Comparison of ENCODE assay signal across 23 cellular contexts in the genomic region with DNA sequence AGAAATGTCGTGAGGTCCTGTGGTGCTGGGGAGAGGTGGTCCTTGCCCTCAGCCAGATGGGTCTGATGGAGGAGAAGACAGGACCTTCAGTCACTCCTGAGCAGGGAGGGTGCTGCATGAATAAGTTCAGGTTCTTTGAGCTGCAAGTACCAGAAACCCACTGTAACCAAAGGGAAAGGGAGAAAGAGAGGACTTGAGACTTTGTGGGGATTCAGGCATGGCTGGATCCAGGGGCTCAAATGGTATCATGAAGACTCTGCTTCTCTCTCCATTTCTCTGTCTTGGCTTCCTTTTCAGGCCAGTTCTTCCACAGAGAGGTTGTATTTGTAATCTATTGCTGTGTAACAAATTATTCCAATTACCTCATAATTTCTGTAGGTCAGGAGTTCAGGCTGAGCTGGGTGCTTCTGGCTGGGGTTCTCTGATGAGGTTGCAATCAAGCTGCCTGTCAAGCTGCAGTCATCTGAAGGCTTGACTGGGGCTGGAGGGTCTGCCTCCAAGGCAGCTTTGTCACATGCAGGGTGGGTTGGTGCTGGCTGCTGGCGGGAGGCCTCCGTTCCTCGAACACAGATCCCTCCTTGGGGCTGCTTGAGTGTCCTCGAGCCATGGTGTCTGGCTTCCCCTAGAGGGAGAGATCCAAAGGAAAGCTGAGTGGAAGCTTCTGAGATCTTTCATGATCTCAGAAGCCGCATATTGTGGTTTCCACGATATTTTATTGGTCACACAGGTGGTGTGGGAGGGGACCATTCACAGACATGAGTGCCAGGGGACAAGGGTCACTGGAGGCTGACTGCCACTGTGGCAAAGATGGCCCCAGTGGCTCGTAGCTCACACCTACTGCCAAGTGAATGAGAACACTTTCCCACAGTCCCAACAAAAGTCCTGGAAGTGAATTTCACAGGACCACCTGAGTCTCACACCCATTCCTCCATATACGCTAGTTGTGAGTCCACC. TPM values are rescaled to one million over a fixed set of nuclear protein-coding genes. Genes with fewer than 3 reads are reported as not detected.
DNase-seq lines count a peak whose midpoint lies in the region; ATAC-seq, FAIRE-seq and TF ChIP-seq lines count a peak whose summit lies in the region.
"Had no signal": no experiment of that assay in that cellular context is flagged by ENCODE, and none has a peak within 500 bp of the region (broad histone marks: within the 10 kb centered on the region; RNA-seq: fewer than 3 reads in every experiment).

No MANE protein-coding gene starts in this region.

- H3K9me3 Mint-ChIP-seq in activated CD8-positive, alpha-beta memory T cell treated with anti-CD3 and anti-CD28 coated beads, Interleukin-2, amount 10 ng/mL, durations not matched to agents 7 days and 5 days (ENCODE audit: low read depth) = no peaks in the 10 kb centered on the region
- H3K9me3 Mint-ChIP-seq in neural progenitor cell = no peaks in the 10 kb centered on the region
- H3K9me3 Mint-ChIP-seq: activated naive CD8-positive, alpha-beta T cell treated with anti-CD3 and anti-CD28 coated beads, Interleukin-2, amount 10 ng/mL, durations not matched to agents 7 days and 5 days; activated T-helper 1 cell treated with anti-CD3 and anti-CD28 coated beads, Interleukin-12 subunit alpha, Interleukin-12 subunit beta, Interleukin-2, Interleukin-4 antibody, amounts not matched to agents 30 ng/mL and 10 ng/mL and 1 ng/mL, durations not matched to agents 14 hours and 24 hours and 36 hours had no signal

- no peaks in the 10 kb centered on the region for H3K79me2 ChIP-seq in hepatocyte
- H3K79me2 ChIP-seq in neural progenitor cell (ENCODE audit: low read depth) = no peaks in the 10 kb centered on the region
- H3K79me2 ChIP-seq: parathyroid adenoma had no signal

- H4K20me1 ChIP-seq in hepatocyte (ENCODE audit: insufficient read depth, poor library complexity, severe bottlenecking) (no peaks in the 10 kb centered on the region), neural progenitor cell (ENCODE audit: low read depth) (peaks cover 7% of the 10 kb centered on the region)

- H2AFZ ChIP-seq in hepatocyte (no peak overlapping the region), neural progenitor cell (replicated peaks) (no peak overlapping the region)
- H2AFZ ChIP-seq: parathyroid adenoma had no signal

- peaks cover 5% of the 10 kb centered on the region for H3K27me3 Mint-ChIP-seq in activated CD8-positive, alpha-beta memory T cell treated with anti-CD3 and anti-CD28 coated beads, Interleukin-2, amount 10 ng/mL, durations not matched to agents 7 days and 5 days
- H3K27me3 Mint-ChIP-seq in neural progenitor cell (ENCODE audit: insufficient read depth, low read depth) = peaks cover 29% of the 10 kb centered on the region

- peaks cover 14% of the 10 kb centered on the region for H3F3A ChIP-seq in neural progenitor cell (ENCODE audit: low read depth)

- FAIRE-seq in urothelium cell line (lab: Jason Lieb, UNC) = no peak
- FAIRE-seq: frontal cortex, GM12878, HTR-8/SVneo had no signal

- H3K27ac ChIP-seq in hepatocyte (no peak overlapping the region), neural progenitor cell (no peak overlapping the region), thoracic aorta (no peak overlapping the region)
- H3K27ac ChIP-seq: body of pancreas, parathyroid adenoma had no signal

- peaks cover 40% of the 10 kb centered on the region for H3K4me1 Mint-ChIP-seq in activated CD8-positive, alpha-beta memory T cell treated with anti-CD3 and anti-CD28 coated beads, Interleukin-2, amount 10 ng/mL, durations not matched to agents 7 days and 5 days
- H3K4me1 Mint-ChIP-seq in neural progenitor cell = peaks cover 30% of the 10 kb centered on the region

- peaks cover 10% of the 10 kb centered on the region for H3K4me1 ChIP-seq in hepatocyte (ENCODE audit: insufficient read depth)
- H3K4me1 ChIP-seq in neural progenitor cell = peaks cover 15% of the 10 kb centered on the region
- H3K4me1 ChIP-seq in thoracic aorta (ENCODE audit: control insufficient read depth in 1 of 2, low read depth in 2 of 2) = peaks cover 9 to 29% of the 10 kb centered on the region in 2 donors
- H3K4me1 ChIP-seq: body of pancreas, parathyroid adenoma had no signal

- TF ChIP-seq CTCF in hepatocyte (IDR thresholded peaks at IDR 0.05; ENCODE audit: poor library complexity) (no peak), neural progenitor cell (IDR thresholded peaks at IDR 0.05) (no peak), thoracic aorta (IDR thresholded peaks at IDR 0.05) (no peak)

- H3K4me2 ChIP-seq in hepatocyte = no peak overlapping the region
- H3K4me2 ChIP-seq in neural progenitor cell = no peak overlapping the region

- 98% methylated on average over 9 of the region's 9 CpGs for WGBS in hepatocyte (ENCODE audit: low lambda C conversion rate, missing lambda C conversion rate)

- H3K27ac Mint-ChIP-seq in activated CD8-positive, alpha-beta memory T cell treated with anti-CD3 and anti-CD28 coated beads, Interleukin-2, amount 10 ng/mL, durations not matched to agents 7 days and 5 days = no peak overlapping the region
- H3K27ac Mint-ChIP-seq in neural progenitor cell = peak overlapping the region; percentile 57
- H3K27ac Mint-ChIP-seq: activated naive CD8-positive, alpha-beta T cell treated with anti-CD3 and anti-CD28 coated beads, Interleukin-2, amount 10 ng/mL, durations not matched to agents 7 days and 5 days; activated T-helper 1 cell treated with anti-CD3 and anti-CD28 coated beads, Interleukin-12 subunit alpha, Interleukin-12 subunit beta, Interleukin-2, Interleukin-4 antibody, amounts not matched to agents 30 ng/mL and 10 ng/mL and 1 ng/mL, durations not matched to agents 14 hours and 24 hours and 36 hours had no signal

- ATAC-seq in activated CD8-positive, alpha-beta memory T cell treated with anti-CD3 and anti-CD28 coated beads, Interleukin-2, amount 10 ng/mL, durations not matched to agents 7 days and 5 days = no peak
- ATAC-seq in thoracic aorta (ENCODE audit: insufficient number of reproducible peaks, low FRiP score, low read depth) (no peak), HG03095 (IDR thresholded peaks at IDR 0.05; ENCODE audit: unreplicated experiment) (no peak)
- ATAC-seq: body of pancreas; esophagus mucosa; GM12878; stimulated activated naive CD8-positive, alpha-beta T cell treated with anti-CD3 and anti-CD28 coated beads, Interleukin-15, amount 100 ng/mL, for 72 hours had no signal

- H3K4me3 ChIP-seq in hepatocyte (no peak overlapping the region), neural progenitor cell (no peak overlapping the region), thoracic aorta (no peak overlapping the region)
- H3K4me3 ChIP-seq: body of pancreas, GM12878 had no signal

- H3K27me3 ChIP-seq in hepatocyte (no peaks in the 10 kb centered on the region), neural progenitor cell (no peaks in the 10 kb centered on the region), thoracic aorta (replicated peaks; ENCODE audit: insufficient read depth) (no peaks in the 10 kb centered on the region)
- H3K27me3 ChIP-seq: body of pancreas had no signal

- no peak overlapping the region for H3K4me3 Mint-ChIP-seq in activated CD8-positive, alpha-beta memory T cell treated with anti-CD3 and anti-CD28 coated beads, Interleukin-2, amount 10 ng/mL, durations not matched to agents 7 days and 5 days
- no peak overlapping the region for H3K4me3 Mint-ChIP-seq in neural progenitor cell
- H3K4me3 Mint-ChIP-seq: activated naive CD8-positive, alpha-beta T cell treated with anti-CD3 and anti-CD28 coated beads, Interleukin-2, amount 10 ng/mL, durations not matched to agents 7 days and 5 days; activated T-helper 1 cell treated with anti-CD3 and anti-CD28 coated beads, Interleukin-12 subunit alpha, Interleukin-12 subunit beta, Interleukin-2, Interleukin-4 antibody, amounts not matched to agents 30 ng/mL and 10 ng/mL and 1 ng/mL, durations not matched to agents 14 hours and 24 hours and 36 hours had no signal

- H3K36me3 Mint-ChIP-seq in activated CD8-positive, alpha-beta memory T cell treated with anti-CD3 and anti-CD28 coated beads, Interleukin-2, amount 10 ng/mL, durations not matched to agents 7 days and 5 days = peaks cover 4% of the 10 kb centered on the region
- H3K36me3 Mint-ChIP-seq in neural progenitor cell = no peaks in the 10 kb centered on the region

- no peak overlapping the region for H3K9ac ChIP-seq in neural progenitor cell
- H3K9ac ChIP-seq: parathyroid adenoma had no signal

- no peaks in the 10 kb centered on the region for H3K9me2 ChIP-seq in hepatocyte (replicated peaks; ENCODE audit: insufficient read depth)

- CTCF ChIA-PET in activated CD8-positive, alpha-beta memory T cell treated with anti-CD3 and anti-CD28 coated beads, Interleukin-2, amount 10 ng/mL, durations not matched to agents 7 days and 5 days (lab: Charles Lee) = interaction anchor here (1.0 to 1.3 kb wide), 4 partner anchors 13 to 50 kb away, joined by 3 to 5 read pairs (median 4); no protein-coding TSS in a partner anchor

- H3K36me3 ChIP-seq in hepatocyte (replicated peaks; ENCODE audit: insufficient read depth, low read depth) = no peaks in the 10 kb centered on the region
- no peaks in the 10 kb centered on the region for H3K36me3 ChIP-seq in neural progenitor cell
- H3K36me3 ChIP-seq in thoracic aorta = no peaks in the 10 kb centered on the region

- H3K9me3 ChIP-seq in hepatocyte (ENCODE audit: low read depth) (no peaks in the 10 kb centered on the region), neural progenitor cell (ENCODE audit: low read depth) (no peaks in the 10 kb centered on the region), thoracic aorta (no peaks in the 10 kb centered on the region)
- H3K9me3 ChIP-seq: body of pancreas had no signal

- peak; percentile 40 for DNase-seq in activated CD8-positive, alpha-beta memory T cell treated with anti-CD3 and anti-CD28 coated beads, Interleukin-2, amount 50 U/mL, for 48 hours
- no peak for DNase-seq in activated CD8-positive, alpha-beta memory T cell treated with anti-CD3 and anti-CD28 coated beads, Interleukin-2, amount 10 ng/mL, durations not matched to agents 7 days and 5 days
- peak; percentile 3 for DNase-seq in hepatocyte (ENCODE audit: low spot score)
- DNase-seq in neural progenitor cell (ENCODE audit: low spot score) = no peak
- peak; percentile 0 for DNase-seq in thoracic aorta (ENCODE audit: low spot score)
- DNase-seq in NCI-H146 (lab: John Stamatoyannopoulos, UW) = no peak
- no peak for DNase-seq in urothelium cell line (ENCODE audit: low spot score)
- DNase-seq: 8988T; activated naive CD8-positive, alpha-beta T cell treated with anti-CD3 and anti-CD28 coated beads, Interleukin-2, amount 10 ng/mL, durations not matched to agents 7 days and 5 days; AML-193; body of pancreas; effector memory CD4-positive, alpha-beta T cell; mammary epithelial cell; NCI-H526 treated with DMSO at 0.1 percent for 48 hours; stimulated activated naive CD8-positive, alpha-beta T cell treated with anti-CD3 and anti-CD28 coated beads, Interleukin-15, amount 100 ng/mL, for 72 hours; trophoblast cell had no signal

RNA-seq across cellular contexts. Expression of a gene that starts 5.9 kb away (rescaled TPM):
- total RNA-seq in activated CD8-positive, alpha-beta memory T cell treated with anti-CD3 and anti-CD28 coated beads, Interleukin-2, amount 10 ng/mL, durations not matched to agents 7 days and 5 days = 100 to 1,000 TPM; 131 to 232 TPM
- total RNA-seq in hepatocyte = 3.9 and 6.9 TPM in 2 replicates
- polyA plus RNA-seq in hepatocyte = 3.3 and 4.4 TPM in 2 replicates
- 2.5 and 13.2 TPM in 2 replicates for total RNA-seq in neural progenitor cell (ENCODE audit: low replicate concordance)
- total RNA-seq in thoracic aorta = 10 to 100 TPM; 35.9 to 39.8 TPM

Comparison
In these comparisons a context has a peak if more than half of its experiments do, and no peak if none do; other contexts are left out.
1. DNase-seq: peak in activated CD8-positive, alpha-beta memory T cell treated with anti-CD3 and anti-CD28 coated beads, Interleukin-2, amount 50 U/mL, for 48 hours (single experiment), hepatocyte (single experiment) and thoracic aorta (single experiment); none in activated CD8-positive, alpha-beta memory T cell treated with anti-CD3 and anti-CD28 coated beads, Interleukin-2, amount 10 ng/mL, durations not matched to agents 7 days and 5 days (single experiment), neural progenitor cell (single experiment), NCI-H146 (single experiment) and urothelium cell line (single experiment).